11 cellular contexts compared by ENCODE assay signal in the genomic region with DNA sequence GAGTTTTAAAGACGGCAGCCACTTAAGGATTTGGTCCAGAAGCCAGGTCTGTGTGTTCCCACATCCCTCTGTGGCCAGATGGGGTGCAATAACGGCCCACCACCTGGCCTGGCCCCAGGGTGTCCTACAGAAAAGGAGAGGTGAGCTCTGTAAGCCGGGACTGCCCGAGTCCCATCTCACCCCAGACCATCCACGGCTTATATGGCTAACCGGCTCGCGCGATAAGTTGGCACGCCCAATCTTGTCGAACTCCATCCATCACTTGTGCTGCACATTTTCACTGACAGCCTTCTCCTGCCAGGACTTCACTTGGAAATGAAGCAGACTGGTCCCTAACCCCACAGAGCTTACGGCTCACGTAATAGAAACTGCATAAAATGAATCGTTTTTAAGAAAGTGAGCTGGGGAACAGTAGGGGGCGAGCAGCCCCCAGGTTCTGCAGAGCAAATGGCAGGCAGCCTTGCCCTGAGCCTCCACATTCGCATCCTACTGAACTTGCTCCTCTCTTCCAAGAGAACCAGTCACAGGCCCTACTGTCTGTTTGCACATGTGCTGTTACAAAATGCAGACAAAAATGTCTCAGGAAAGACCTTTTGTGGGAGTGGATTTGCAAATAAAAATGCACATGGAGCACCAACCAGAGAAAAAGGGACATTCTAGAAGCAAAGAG.
DNase-seq lines count a peak whose midpoint lies in the region; ATAC-seq, FAIRE-seq and TF ChIP-seq lines count a peak whose summit lies in the region.
"Had no signal": no experiment of that assay in that cellular context is flagged by ENCODE, and none has a peak within 500 bp of the region (broad histone marks: within the 10 kb centered on the region; RNA-seq: fewer than 3 reads in every experiment).

No MANE protein-coding gene starts in this region.

- H3K36me3 ChIP-seq in BE2C (no peaks in the 10 kb centered on the region), Karpas-422 (ENCODE audit: insufficient read depth, low read length) (no peaks in the 10 kb centered on the region; the same call in 1 of the 2 replicates), GM12878 (ENCODE audit: control insufficient read depth in 2 of 2, insufficient read depth in 2 of 2, low read length in 1 of 2) (no peaks in the 10 kb centered on the region), mesendoderm (ENCODE audit: control insufficient read depth, insufficient read depth, low read length) (no peaks in the 10 kb centered on the region), sigmoid colon (no peaks in the 10 kb centered on the region)

- H2BK15ac ChIP-seq in mesendoderm (replicated peaks; ENCODE audit: low read depth): no peak overlapping the region

- no peak overlapping the region for H3K4me2 ChIP-seq in Karpas-422 (ENCODE audit: low read depth, low read length, poor library complexity, severe bottlenecking)
- no peak overlapping the region for H3K4me2 ChIP-seq in GM12878 (ENCODE audit: control insufficient read depth, insufficient read depth)
- H3K4me2 ChIP-seq in mesendoderm (ENCODE audit: low read length): no peak overlapping the region

- no peaks in the 10 kb centered on the region for H3K79me1 ChIP-seq in mesendoderm (ENCODE audit: low read length)

- H3K9ac ChIP-seq in Karpas-422 (ENCODE audit: low read length) (no peak overlapping the region), GM12878 (ENCODE audit: control insufficient read depth, insufficient read depth, low read length) (no peak overlapping the region), mesendoderm (ENCODE audit: low read length) (no peak overlapping the region)

- RAD21 ChIA-PET in GM12878 (lab: Charles Lee; ENCODE audit: unreplicated experiment): no interaction called here

- WGBS in GM12878 (ENCODE audit: insufficient coverage, insufficient replicate concordance, low lambda C conversion rate, missing lambda C conversion rate): 81% methylated on average over 16 of the region's 16 CpGs
- WGBS in mesendoderm (ENCODE audit: extremely low coverage, insufficient coverage, low lambda C conversion rate): no CpG with 5 or more reads among the region's 16 CpGs
- WGBS in sigmoid colon, 2 donors: 87 to 94% methylated on average over 16 of the region's 16 CpGs

- H3K56ac ChIP-seq in mesendoderm (ENCODE audit: low read length): no peak overlapping the region

- POLR2A ChIA-PET in GM12878 (lab: Charles Lee): no interaction called here

- BruUV-seq in GM12878 (replicated peaks; lab: Mats Ljungman, UMichigan): no TSS peak

- SMC1A ChIA-PET in GM12878 (lab: Charles Lee; ENCODE audit: uncharacterized antibody, unreplicated experiment): no interaction called here

- H4K5ac ChIP-seq in mesendoderm (ENCODE audit: low read length): no peak overlapping the region

- intact Hi-C loops in GM12878 (cut with micrococcal nuclease; ENCODE audit: unreplicated experiment) (no loop called here), sigmoid colon (cut with DNase I) (no loop called here)

- TF ChIP-seq POLR2A in GM12878 (IDR thresholded peaks at IDR 0.05; ENCODE audit: low read depth, low read length) (no peak), sigmoid colon (IDR thresholded peaks at IDR 0.05) (no peak)

- TF ChIP-seq RAD21 in GM12878 (IDR thresholded peaks at IDR 0.05; ENCODE audit: insufficient read depth, low read depth, low read length): peak; percentile 26; the same call in 1 of the 2 replicates

- H2AK5ac ChIP-seq in mesendoderm (ENCODE audit: low read length): no peak overlapping the region

- H3K79me2 ChIP-seq in Karpas-422 (ENCODE audit: low read length): peaks cover 92% of the 10 kb centered on the region
- H3K79me2 ChIP-seq in GM12878 (ENCODE audit: control insufficient read depth, insufficient read depth, low read length): peaks cover 2% of the 10 kb centered on the region; the same call in 1 of the 2 replicates
- H3K79me2 ChIP-seq in mesendoderm (ENCODE audit: control insufficient read depth, insufficient read depth, low read length): no peaks in the 10 kb centered on the region

- ATAC-seq in GM12878 (no peak), GM19463 (IDR thresholded peaks at IDR 0.05; ENCODE audit: unreplicated experiment) (no peak), HG03469 (IDR thresholded peaks at IDR 0.05; ENCODE audit: unreplicated experiment) (no peak)

- H3K27ac ChIP-seq in Karpas-422 (ENCODE audit: low read length): peak overlapping the region; percentile 33; the same call in 1 of the 2 replicates
- H3K27ac ChIP-seq in GM12878 (ENCODE audit: control insufficient read depth, insufficient read depth): no peak overlapping the region
- H3K27ac ChIP-seq in mesendoderm (ENCODE audit: low read depth, low read length): no peak overlapping the region
- H3K27ac ChIP-seq in sigmoid colon: peak overlapping the region in 1 of 4 donors; percentile 47

- H3K4me1 ChIP-seq in BE2C (peaks cover 19% of the 10 kb centered on the region), Karpas-422 (ENCODE audit: low read length) (peaks cover 51% of the 10 kb centered on the region), GM12878 (ENCODE audit: control insufficient read depth, insufficient read depth, low read length) (peaks cover 28% of the 10 kb centered on the region), mesendoderm (ENCODE audit: control insufficient read depth, low read depth, low read length) (peaks cover 13% of the 10 kb centered on the region), sigmoid colon (peaks cover 0 to 52% (median 43%) of the 10 kb centered on the region in 4 donors)

- H4K20me1 ChIP-seq in Karpas-422 (ENCODE audit: insufficient read depth, low read depth, low read length): no peaks in the 10 kb centered on the region; the same call in 1 of the 2 replicates
- H4K20me1 ChIP-seq in GM12878 (ENCODE audit: control insufficient read depth, insufficient read depth): no peaks in the 10 kb centered on the region

- DNase-seq in BE2C (no peak), Karpas-422 (peak; percentile 58), GM12878 (ENCODE audit: low read depth, low spot score) (no peak), mesendoderm (peak; percentile 48), kidney glomerular epithelial cell (lab: John Stamatoyannopoulos, UW) (no peak), sigmoid colon (no peak)
- DNase-seq: DND-41, hypothalamus had no signal

- H2BK120ac ChIP-seq in mesendoderm (ENCODE audit: low read depth, low read length): no peak overlapping the region

- FAIRE-seq in GM12878 (lab: Jason Lieb, UNC): no peak
- FAIRE-seq: RCC 7860 had no signal

- H3K9me3 ChIP-seq in BE2C (no peaks in the 10 kb centered on the region), Karpas-422 (ENCODE audit: low read length) (no peaks in the 10 kb centered on the region), GM12878 (replicated peaks; ENCODE audit: control insufficient read depth, insufficient read depth, low read length) (no peaks in the 10 kb centered on the region), sigmoid colon (no peaks in the 10 kb centered on the region)

- no peak overlapping the region for H3K18ac ChIP-seq in mesendoderm (ENCODE audit: low read length)

- TF ChIP-seq EP300 in GM12878 (IDR thresholded peaks at IDR 0.05; ENCODE audit: borderline replicate concordance in 1 of 2, control insufficient read depth in 1 of 2, low read depth in 2 of 2, low read length in 2 of 2): no peak
- TF ChIP-seq EP300 in sigmoid colon (IDR thresholded peaks at IDR 0.05): no peak

- in situ Hi-C loops in GM12878 (cut with MboI): no loop called here

- CTCF ChIA-PET in GM12878 (lab: Yijun Ruan, JAX): interaction anchor here (0.7 to 0.9 kb wide), 2 partner anchors 300 to 339 kb away, joined by 3 read pairs; no protein-coding TSS in a partner anchor

- H3K4me3 ChIP-seq in BE2C (ENCODE audit: low read depth, low read length) (no peak overlapping the region), Karpas-422 (ENCODE audit: low read length) (no peak overlapping the region), GM12878 (no peak overlapping the region), mesendoderm (ENCODE audit: low read length) (no peak overlapping the region), sigmoid colon (no peak overlapping the region)

- H3K9me2 ChIP-seq in Karpas-422 (replicated peaks; ENCODE audit: insufficient read depth, low read length): no peaks in the 10 kb centered on the region

- H2BK5ac ChIP-seq in mesendoderm (ENCODE audit: low read length): no peak overlapping the region

- no peak overlapping the region for H4K8ac ChIP-seq in mesendoderm (ENCODE audit: low read depth, low read length)

- TF ChIP-seq CTCF in BE2C (IDR thresholded peaks at IDR 0.05; ENCODE audit: low read depth, low read length): peak; percentile 50
- TF ChIP-seq CTCF in GM12878 (IDR thresholded peaks at IDR 0.05 in 2 of 3, conservative IDR thresholded peaks at IDR 0.05 in 1 of 3; ENCODE audit: control insufficient read depth in 2 of 3, extremely low read depth in 1 of 3, insufficient read depth in 1 of 3, low read depth in 3 of 3, low read length in 3 of 3): peak in 1 of 3 experiments; percentile 6; a peak in 1 of 6 replicates
- no peak for TF ChIP-seq CTCF in sigmoid colon (IDR thresholded peaks at IDR 0.05)

- H3K27me3 ChIP-seq in BE2C: no peaks in the 10 kb centered on the region
- no peaks in the 10 kb centered on the region for H3K27me3 ChIP-seq in Karpas-422 (ENCODE audit: low read length)
- H3K27me3 ChIP-seq in GM12878 (replicated peaks in 1 of 2; ENCODE audit: control insufficient read depth in 2 of 2, insufficient read depth in 2 of 2, low read length in 1 of 2): no peaks in the 10 kb centered on the region
- no peaks in the 10 kb centered on the region for H3K27me3 ChIP-seq in mesendoderm (ENCODE audit: insufficient read depth, low read length, poor library complexity)
- H3K27me3 ChIP-seq in sigmoid colon: no peaks in the 10 kb centered on the region

- H3K4ac ChIP-seq in mesendoderm (ENCODE audit: low read depth, low read length): no peak overlapping the region

- H2AFZ ChIP-seq in Karpas-422 (ENCODE audit: low read length) (no peak overlapping the region), GM12878 (ENCODE audit: control insufficient read depth, low read depth, low read length) (no peak overlapping the region)

- no peak overlapping the region for H3K23ac ChIP-seq in mesendoderm (ENCODE audit: low read length)

TF ChIP-seq in GM12878, 131 proteins besides CTCF, POLR2A, EP300 and RAD21 (continues in another document):
- TF ChIP-seq SMC3 (IDR thresholded peaks at IDR 0.05; ENCODE audit: borderline replicate concordance, low read length): peak; percentile 17; the same call in 1 of the 2 replicates

Comparison
In these comparisons a context has a peak if more than half of its experiments do, and no peak if none do; other contexts are left out.
1. DNase-seq: peak in Karpas-422 (single experiment) and mesendoderm (single experiment); none in BE2C (single experiment), GM12878 (single experiment), kidney glomerular epithelial cell (single experiment) and sigmoid colon (single experiment).